ENCODE assay signal across 12 cellular contexts in genomic region chr5:109857405-109858031, GRCh38.
A peak's percentile ranks its signal among the peaks of the same experiment; 100 is the strongest.
DNase-seq lines count a peak whose midpoint lies in the region; ATAC-seq lines count a peak whose summit lies in the region.
"Had no signal": no experiment of that assay in that cellular context is flagged by ENCODE, and none has a peak within 500 bp of the region (broad histone marks: within the 10 kb centered on the region; RNA-seq: fewer than 3 reads in every experiment).

No MANE protein-coding gene starts in this region.

- H3K4me1 Mint-ChIP-seq in activated naive CD8-positive, alpha-beta T cell (ENCODE audit: low read depth) = peaks cover 75% of the 10 kb centered on the region
- peaks cover 32 to 83% (median 78%) of the 10 kb centered on the region in 4 donors for H3K4me1 Mint-ChIP-seq in naive thymus-derived CD8-positive, alpha-beta T cell

- no peaks in the 10 kb centered on the region for H3K27me3 Mint-ChIP-seq in activated naive CD8-positive, alpha-beta T cell
- H3K27me3 Mint-ChIP-seq in naive thymus-derived CD8-positive, alpha-beta T cell = no peaks in the 10 kb centered on the region

- POLR2A ChIA-PET in naive thymus-derived CD8-positive, alpha-beta T cell (lab: Charles Lee) = interaction anchor here (0.6 to 2.3 kb wide), 11 partner anchors 9 to 197 kb away, joined by 3 to 32 read pairs (median 6); partner anchors contain the start of gene MAN2A1

- H3K27ac Mint-ChIP-seq in activated naive CD8-positive, alpha-beta T cell = peak overlapping the region; percentile 85
- peak overlapping the region; percentile 84 to 96 (median 93) for H3K27ac Mint-ChIP-seq in naive thymus-derived CD8-positive, alpha-beta T cell

- no peaks in the 10 kb centered on the region for H3K9me3 Mint-ChIP-seq in activated naive CD8-positive, alpha-beta T cell (ENCODE audit: low read depth)
- no peaks in the 10 kb centered on the region for H3K9me3 Mint-ChIP-seq in naive thymus-derived CD8-positive, alpha-beta T cell

- H3K36me3 Mint-ChIP-seq in activated naive CD8-positive, alpha-beta T cell = peaks cover 29% of the 10 kb centered on the region
- H3K36me3 Mint-ChIP-seq in naive thymus-derived CD8-positive, alpha-beta T cell = peaks cover 9 to 30% (median 30%) of the 10 kb centered on the region in 3 donors

- peak; percentile 74 to 85 for ATAC-seq in naive thymus-derived CD8-positive, alpha-beta T cell

- DNase-seq in NCI-H2107 treated with DMSO at 0.1 percent for 48 hours (lab: John Stamatoyannopoulos, UW; ENCODE audit: unreplicated experiment) = peak; percentile 4
- no peak for DNase-seq in NCI-H2107 (lab: John Stamatoyannopoulos, UW)
- peak; percentile 68 for DNase-seq in NCI-H748 (lab: John Stamatoyannopoulos, UW; ENCODE audit: unreplicated experiment)
- peak in 6 of 10 donors; percentile 8 to 75 (median 44) for DNase-seq in naive thymus-derived CD8-positive, alpha-beta T cell
- DNase-seq in H4 (ENCODE audit: low spot score) = no peak
- DNase-seq in SHP77 treated with DMSO at 0.1 percent for 48 hours (lab: John Stamatoyannopoulos, UW) = no peak
- no peak for DNase-seq in AG20443 (ENCODE audit: low spot score)
- DNase-seq: 8988T, Calu3, NCI-H187 treated with DMSO at 0.1 percent for 48 hours, thyroid gland had no signal

- peak overlapping the region; percentile 45 for H3K4me3 Mint-ChIP-seq in activated naive CD8-positive, alpha-beta T cell
- H3K4me3 Mint-ChIP-seq in naive thymus-derived CD8-positive, alpha-beta T cell = peak overlapping the region; percentile 37 to 86 (median 70)

Comparison
In these comparisons a context has a peak if more than half of its experiments do, and no peak if none do; other contexts are left out.
1. DNase-seq: peak in NCI-H2107 treated with DMSO at 0.1 percent for 48 hours (single experiment), NCI-H748 (single experiment) and naive thymus-derived CD8-positive, alpha-beta T cell (6 of 10); none in NCI-H2107 (single experiment), H4 (single experiment), SHP77 treated with DMSO at 0.1 percent for 48 hours (single experiment) and AG20443 (single experiment).